Comparison of ENCODE assay signal across 8 cellular contexts in the genomic region with DNA sequence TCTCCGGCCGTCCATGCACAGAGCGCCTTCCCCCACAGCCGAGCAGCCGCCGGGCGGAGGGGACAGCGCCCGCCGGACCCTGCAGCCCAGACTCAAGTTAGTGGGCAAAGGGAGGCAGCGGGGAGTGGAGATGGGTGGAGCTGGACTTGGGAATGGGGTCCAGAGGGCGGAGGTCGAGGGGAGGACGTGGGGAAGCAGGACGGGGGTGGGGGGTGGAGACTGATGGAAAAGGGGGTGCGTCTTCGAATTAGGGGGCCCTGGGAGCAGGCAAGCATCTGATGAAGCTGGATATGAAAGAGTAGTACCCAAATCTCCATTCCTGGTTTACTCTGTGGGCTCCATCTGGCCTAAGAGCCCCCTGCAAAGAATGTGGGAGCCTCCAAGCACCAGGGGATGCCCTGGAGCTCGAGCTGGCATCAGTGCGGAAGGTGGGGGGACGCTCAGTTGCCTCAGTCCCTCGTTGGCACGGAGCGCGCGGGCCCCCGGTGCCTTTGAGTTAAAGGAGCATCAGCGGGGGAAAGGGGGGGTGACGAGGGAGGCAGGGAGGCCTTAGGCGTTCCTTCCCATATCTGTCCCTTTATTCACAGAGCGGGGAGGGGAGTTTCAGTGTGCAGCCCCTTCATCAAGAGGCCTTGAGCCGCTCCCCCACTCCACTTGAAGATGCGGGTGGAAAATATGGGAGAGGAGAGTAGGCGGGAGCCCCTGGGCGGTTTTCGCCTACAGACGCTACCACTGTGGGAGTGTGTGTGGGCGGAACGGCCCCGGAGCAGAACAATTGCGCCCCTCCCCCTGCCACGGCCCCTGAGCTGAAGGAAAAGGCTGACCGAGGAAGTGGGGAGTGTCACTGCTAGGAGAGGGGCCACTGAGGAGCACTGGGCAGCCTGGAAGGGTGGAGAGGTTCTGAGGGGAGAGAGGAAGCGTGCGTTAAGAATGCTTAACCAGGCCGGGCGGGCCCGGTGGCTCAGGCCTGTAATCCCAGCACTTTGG. TPM values are rescaled to one million over a fixed set of nuclear protein-coding genes. Genes with fewer than 3 reads are reported as not detected.
DNase-seq lines count a peak whose midpoint lies in the region; ATAC-seq and TF ChIP-seq lines count a peak whose summit lies in the region.

No MANE protein-coding gene starts in this region.

- H3K27me3 ChIP-seq in PC-9 (ENCODE audit: insufficient read depth, low read depth) (no peaks in the 10 kb centered on the region), neutrophil (peaks cover 55% of the 10 kb centered on the region), aorta (ENCODE audit: control insufficient read depth in 1 of 2, insufficient read depth in 2 of 2, low read length in 1 of 2) (no peaks in the 10 kb centered on the region)

- no peak for TF ChIP-seq CTCF in GM20000 (IDR thresholded peaks at IDR 0.05; ENCODE audit: extremely low read depth, missing control alignments)
- no peak for TF ChIP-seq CTCF in PC-9 (conservative IDR thresholded peaks at IDR 0.05)
- TF ChIP-seq CTCF in neutrophil (IDR thresholded peaks at IDR 0.05): no peak

- H3K79me2 ChIP-seq in PC-9 (ENCODE audit: low read depth): no peaks in the 10 kb centered on the region

- H3K4me2 ChIP-seq in PC-9: peak overlapping the region; percentile 91

- DNase-seq in GM20000 (ENCODE audit: low spot score) (peak; percentile 39), PC-9 (peak in 1 of 2 experiments; percentile 61), globus pallidus (ENCODE audit: low spot score) (peak; percentile 60), aorta (peak; percentile 91)
- peak in 1 of 2 donors; percentile 77 for DNase-seq in activated naive CD4-positive, alpha-beta T cell treated with anti-CD3 and anti-CD28 coated beads, Interleukin-2, amount 50 U/mL, for 72 hours (ENCODE audit: low spot score in 2 of 2)

- H3K36me3 ChIP-seq in PC-9 (ENCODE audit: low read depth) (no peaks in the 10 kb centered on the region), neutrophil (no peaks in the 10 kb centered on the region), aorta (ENCODE audit: control insufficient read depth in 1 of 2, insufficient read depth in 2 of 2, low read length in 1 of 2) (no peaks in the 10 kb centered on the region)

- CTCF ChIA-PET in PC-9 (lab: Charles Lee): interaction anchor here (0.9 kb wide), 1 partner anchor 22 kb away, joined by 3 read pairs; no protein-coding TSS in a partner anchor

- intact Hi-C loops in PC-9 (cut with micrococcal nuclease; ENCODE audit: unreplicated experiment): loop anchor here (1.0 to 5.0 kb wide), 2 partner anchors 38 to 452 kb away; no protein-coding TSS in a partner anchor
- intact Hi-C loops in aorta (cut with DNase I): loop anchor here (1.0 to 5.0 kb wide), 4 partner anchors 15 to 402 kb away; partner anchors contain the start of genes STAT6 (in 2 of the 2) and PTGES3 (in 1 of the 2)

- H3K36me3 Mint-ChIP-seq in activated naive CD4-positive, alpha-beta T cell treated with anti-CD3 and anti-CD28 coated beads, Interleukin-2, amount 50 U/mL, for 72 hours: peaks cover 9 to 43% of the 10 kb centered on the region in 2 donors

- WGBS in aorta, 2 donors: 0 to 1% methylated on average over 45 to 47 of the region's 47 CpGs

- H3K9me3 Mint-ChIP-seq in activated naive CD4-positive, alpha-beta T cell treated with anti-CD3 and anti-CD28 coated beads, Interleukin-2, amount 50 U/mL, for 72 hours: no peaks in the 10 kb centered on the region

- peaks cover 22% of the 10 kb centered on the region; the same call in 1 of the 2 replicates for H3F3A ChIP-seq in PC-9 (ENCODE audit: insufficient read depth, low read depth)

- BruUV-seq in PC-9 (replicated peaks; lab: Mats Ljungman, UMichigan): no TSS peak

- peak overlapping the region; percentile 77 for H2AFZ ChIP-seq in PC-9

- peak overlapping the region; percentile 81 to 93 for H3K27ac Mint-ChIP-seq in activated naive CD4-positive, alpha-beta T cell treated with anti-CD3 and anti-CD28 coated beads, Interleukin-2, amount 50 U/mL, for 72 hours

- ATAC-seq in activated naive CD4-positive, alpha-beta T cell treated with anti-CD3 and anti-CD28 coated beads, Interleukin-2, amount 50 U/mL, for 72 hours: no peak
- peak; percentile 24 for ATAC-seq in aorta (ENCODE audit: low FRiP score)
- ATAC-seq in GM18505 (IDR thresholded peaks at IDR 0.05; ENCODE audit: unreplicated experiment): no peak
- ATAC-seq in GM18909 (IDR thresholded peaks at IDR 0.05; ENCODE audit: poor library complexity, unreplicated experiment): no peak

- TF ChIP-seq POLR2A in GM18505 (IDR thresholded peaks at IDR 0.05; ENCODE audit: borderline replicate concordance, extremely low read depth, insufficient read depth, insufficient read length): no peak

- H4K20me1 ChIP-seq in PC-9 (ENCODE audit: insufficient read depth): 0 out of 2 replicates have a peak, but pooled peaks cover 3% of the 10 kb centered on the region

- no peaks in the 10 kb centered on the region for H3K9me2 ChIP-seq in PC-9 (ENCODE audit: insufficient read depth)

- POLR2A ChIA-PET in PC-9 (lab: Charles Lee; ENCODE audit: unreplicated experiment): interaction anchor here (0.5 to 0.7 kb wide), 2 partner anchors 28 to 514 kb away, joined by 4 to 19 read pairs; no protein-coding TSS in a partner anchor

- peaks cover 5% of the 10 kb centered on the region; the same call in 1 of the 2 replicates for H3K4me1 ChIP-seq in PC-9 (replicated peaks; ENCODE audit: insufficient read depth)
- H3K4me1 ChIP-seq in neutrophil (ENCODE audit: control insufficient read depth in 1 of 2, insufficient read depth in 1 of 2, low read depth in 1 of 2, low read length in 1 of 2): peaks cover 31 to 44% of the 10 kb centered on the region in 2 experiments
- H3K4me1 ChIP-seq in aorta (ENCODE audit: control insufficient read depth in 1 of 2, insufficient read depth in 2 of 2, low read length in 2 of 2): peaks cover 0 to 6% of the 10 kb centered on the region in 2 donors

- H3K9me3 ChIP-seq in PC-9 (ENCODE audit: insufficient read depth, low read depth) (no peaks in the 10 kb centered on the region), neutrophil (no peaks in the 10 kb centered on the region), aorta (ENCODE audit: control insufficient read depth, low read length) (no peaks in the 10 kb centered on the region)

- H3K4me3 ChIP-seq in PC-9 (peak overlapping the region; percentile 71), neutrophil (ENCODE audit: low read depth in 1 of 2, low read length in 1 of 2) (peak overlapping the region; percentile 66 to 71), aorta (ENCODE audit: low read length in 2 of 2) (peak overlapping the region; percentile 73 to 92)

- no peak overlapping the region for H3K27ac ChIP-seq in PC-9
- H3K27ac ChIP-seq in neutrophil: peak overlapping the region; percentile 66
- peak overlapping the region; percentile 8 to 79 for H3K27ac ChIP-seq in aorta (ENCODE audit: low read depth in 1 of 2, low read length in 2 of 2)

RNA-seq across cellular contexts. Expression of gene NAB2, which starts 0.6 kb away (rescaled TPM):
- total RNA-seq in PC-9 (2021) (13.8 and 20.2 TPM in 2 replicates), aorta (10 to 100 TPM; 31.6 to 48.4 TPM)
- total RNA-seq in activated naive CD4-positive, alpha-beta T cell treated with anti-CD3 and anti-CD28 coated beads, Interleukin-2, amount 50 U/mL, for 72 hours: 10 to 100 TPM; 39.1 to 39.3 TPM
- polyA plus RNA-seq in aorta: 10 to 100 TPM; 19.8 to 32.2 TPM

RNA-seq across cellular contexts. Expression of gene NEMP1, which starts 11.0 kb away (rescaled TPM):
- total RNA-seq in PC-9 (2021) (28.9 and 36.6 TPM in 2 replicates), aorta (1 to 10 TPM; 7.6 to 10.0 TPM)
- 100 to 1,000 TPM in 1 of 2 donors, 10 to 100 TPM in 1; 80.2 to 182 TPM for total RNA-seq in activated naive CD4-positive, alpha-beta T cell treated with anti-CD3 and anti-CD28 coated beads, Interleukin-2, amount 50 U/mL, for 72 hours
- 1 to 10 TPM in 1 of 2 donors, under 1 TPM in 1; 0.75 to 5.8 TPM for polyA plus RNA-seq in aorta

RNA-seq across cellular contexts. Expression of gene STAT6, which starts 21.6 kb away (rescaled TPM):
- total RNA-seq in PC-9 (2021) (112 and 122 TPM in 2 replicates), aorta (100 to 1,000 TPM; 199 to 258 TPM)
- total RNA-seq in activated naive CD4-positive, alpha-beta T cell treated with anti-CD3 and anti-CD28 coated beads, Interleukin-2, amount 50 U/mL, for 72 hours: 100 to 1,000 TPM; 213 to 283 TPM
- 100 to 1,000 TPM in 1 of 2 donors, 10 to 100 TPM in 1; 99.8 to 382 TPM for polyA plus RNA-seq in aorta

RNA-seq across cellular contexts. Expression of gene LRP1, which starts 38.7 kb away (rescaled TPM):
- total RNA-seq in PC-9 (2021) (51.4 and 70.1 TPM in 2 replicates), aorta (100 to 1,000 TPM; 517 to 992 TPM)
- total RNA-seq in activated naive CD4-positive, alpha-beta T cell treated with anti-CD3 and anti-CD28 coated beads, Interleukin-2, amount 50 U/mL, for 72 hours: 1 to 10 TPM; 1.3 to 5.9 TPM
- polyA plus RNA-seq in aorta: 100 to 1,000 TPM in 1 of 2 donors, 10 to 100 TPM in 1; 36.8 to 223 TPM

RNA-seq across cellular contexts. Expression of gene MYO1A, which starts 39.6 kb away (rescaled TPM):
- total RNA-seq in PC-9 (2021): not detected in 2 replicates
- 1 to 10 TPM; 3.3 to 4.7 TPM for total RNA-seq in activated naive CD4-positive, alpha-beta T cell treated with anti-CD3 and anti-CD28 coated beads, Interleukin-2, amount 50 U/mL, for 72 hours
- 1 to 10 TPM in 1 of 2 donors, under 1 TPM in 1; 0.58 to 1.4 TPM for total RNA-seq in aorta
- polyA plus RNA-seq in aorta: 10 to 100 TPM in 1 of 2 donors, under 1 TPM in 1; 0.05 to 77.4 TPM
